16 cellular contexts compared by ENCODE assay signal in genomic region chr15:57554821-57555185, GRCh38. TPM values are rescaled to one million over a fixed set of nuclear protein-coding genes. Genes with fewer than 3 reads are reported as not detected.
A peak's percentile ranks its signal among the peaks of the same experiment; 100 is the strongest.
DNase-seq lines count a peak whose midpoint lies in the region; FAIRE-seq and TF ChIP-seq lines count a peak whose summit lies in the region.
"Had no signal": no experiment of that assay in that cellular context is flagged by ENCODE, and none has a peak within 500 bp of the region (broad histone marks: within the 10 kb centered on the region; RNA-seq: fewer than 3 reads in every experiment).

No MANE protein-coding gene starts in this region.

- H3K4me1 ChIP-seq in A673 (ENCODE audit: insufficient read depth, low read length, poor library complexity, severe bottlenecking) = peaks cover 41% of the 10 kb centered on the region
- H3K4me1 ChIP-seq in SJCRH30 = peaks cover 55% of the 10 kb centered on the region

- no TSS peak for BruUV-seq in A673 (replicated peaks; lab: Mats Ljungman, UMichigan)

- TF ChIP-seq POLR2A in H54 (IDR thresholded peaks at IDR 0.05; ENCODE audit: low read depth, low read length) = no peak

- TF ChIP-seq CTCF in A673 (conservative IDR thresholded peaks at IDR 0.05; ENCODE audit: low read depth, low read length) (no peak), glutamatergic neuron (IDR thresholded peaks at IDR 0.05; ENCODE audit: partially characterized antibody, unreplicated experiment) (no peak), osteocyte (IDR thresholded peaks at IDR 0.05) (no peak), HFFc6 (IDR thresholded peaks at IDR 0.05) (no peak)

- FAIRE-seq in H54 (lab: Jason Lieb, UNC) = no peak
- FAIRE-seq: D721Med, frontal cortex, GM18507 had no signal

- no peak for DNase-seq in A673 (ENCODE audit: low spot score)
- DNase-seq in SJCRH30 = no peak
- no peak for DNase-seq in glutamatergic neuron
- DNase-seq in osteocyte (ENCODE audit: extremely low spot score, unreplicated experiment) = no peak
- DNase-seq in H54 (ENCODE audit: insufficient read length, low spot score) = no peak
- no peak for DNase-seq in stimulated activated CD4-positive, alpha-beta T cell treated with anti-CD3 and anti-CD28 coated beads, Interleukin-15, amount 100 ng/mL, for 24 hours
- no peak for DNase-seq in putamen (ENCODE audit: low spot score)
- DNase-seq in HFFc6 = no peak
- DNase-seq: activated naive CD4-positive, alpha-beta T cell; effector memory CD8-positive, alpha-beta T cell; NCI-H2107; stimulated activated CD4-positive, alpha-beta T cell treated with anti-CD3 and anti-CD28 coated beads, Interleukin-4, amount 100 ng/mL, for 24 hours had no signal

- CTCF ChIA-PET in A673 (lab: Charles Lee) = interaction anchor here (1.2 kb wide), 1 partner anchor 13 kb away, joined by 3 read pairs; no protein-coding TSS in a partner anchor

- H3K9me3 Mint-ChIP-seq in glutamatergic neuron (ENCODE audit: unreplicated experiment) = peaks cover 2% of the 10 kb centered on the region
- H3K9me3 Mint-ChIP-seq in osteocyte (ENCODE audit: unreplicated experiment) = no peaks in the 10 kb centered on the region
- no peaks in the 10 kb centered on the region for H3K9me3 Mint-ChIP-seq in HFFc6
- H3K9me3 Mint-ChIP-seq: effector memory CD8-positive, alpha-beta T cell had no signal

- H3K36me3 ChIP-seq in A673 (ENCODE audit: insufficient read depth, low read length, poor library complexity, severe bottlenecking) (no peaks in the 10 kb centered on the region), SJCRH30 (no peaks in the 10 kb centered on the region)
- H3K36me3 ChIP-seq: MG63 had no signal

- H3K4me3 Mint-ChIP-seq in glutamatergic neuron (ENCODE audit: unreplicated experiment) (no peak overlapping the region), osteocyte (ENCODE audit: unreplicated experiment) (no peak overlapping the region), HFFc6 (no peak overlapping the region)
- H3K4me3 Mint-ChIP-seq: effector memory CD8-positive, alpha-beta T cell had no signal

- intact Hi-C loops in A673 (cut with micrococcal nuclease; ENCODE audit: unreplicated experiment) = no loop called here

- H3K4me3 ChIP-seq in A673 (ENCODE audit: low read depth, low read length, poor library complexity, severe bottlenecking) (no peak overlapping the region), SJCRH30 (peak overlapping the region; percentile 30)
- H3K4me3 ChIP-seq: MG63 had no signal

- H3K27me3 Mint-ChIP-seq in glutamatergic neuron (ENCODE audit: unreplicated experiment) (peaks cover 5% of the 10 kb centered on the region), osteocyte (ENCODE audit: unreplicated experiment) (no peaks in the 10 kb centered on the region), HFFc6 (ENCODE audit: insufficient read depth) (no peaks in the 10 kb centered on the region)

- H3K27ac Mint-ChIP-seq in glutamatergic neuron (ENCODE audit: unreplicated experiment) (peak overlapping the region; percentile 73), osteocyte (ENCODE audit: unreplicated experiment) (peak overlapping the region; percentile 51), HFFc6 (no peak overlapping the region)
- H3K27ac Mint-ChIP-seq: effector memory CD8-positive, alpha-beta T cell had no signal

- H3K9me3 ChIP-seq in A673 (ENCODE audit: low read depth, low read length, poor library complexity, severe bottlenecking) (no peaks in the 10 kb centered on the region), SJCRH30 (replicated peaks) (no peaks in the 10 kb centered on the region)
- H3K9me3 ChIP-seq: MG63 had no signal

- POLR2A ChIA-PET in A673 (lab: Charles Lee; ENCODE audit: low non-redundant PET) = interaction anchor here (0.6 kb wide), 1 partner anchor 253 kb away, joined by 3 read pairs; no protein-coding TSS in a partner anchor

- H3K27ac ChIP-seq in A673 (ENCODE audit: low read depth, low read length, poor library complexity, severe bottlenecking) (peak overlapping the region; percentile 76), SJCRH30 (peak overlapping the region; percentile 98)

- H3K27me3 ChIP-seq in A673 (replicated peaks; ENCODE audit: insufficient read depth, low read depth, low read length, poor library complexity) (no peaks in the 10 kb centered on the region), SJCRH30 (no peaks in the 10 kb centered on the region)
- H3K27me3 ChIP-seq: MG63 had no signal

- H3K4me1 Mint-ChIP-seq in glutamatergic neuron (ENCODE audit: low read depth, unreplicated experiment) (peaks cover 36% of the 10 kb centered on the region), osteocyte (ENCODE audit: unreplicated experiment) (peaks cover 52% of the 10 kb centered on the region), HFFc6 (ENCODE audit: low read depth) (peaks cover 48% of the 10 kb centered on the region)

- peaks cover 4% of the 10 kb centered on the region for H3K36me3 Mint-ChIP-seq in glutamatergic neuron (ENCODE audit: unreplicated experiment)
- H3K36me3 Mint-ChIP-seq in osteocyte (ENCODE audit: unreplicated experiment) = no peaks in the 10 kb centered on the region
- no peaks in the 10 kb centered on the region for H3K36me3 Mint-ChIP-seq in HFFc6 (ENCODE audit: low read depth)

RNA-seq across cellular contexts. Expression of gene MYZAP, which starts 36.9 kb away (rescaled TPM):
- total RNA-seq in A673 (2021) (not detected in 2 replicates), glutamatergic neuron (ENCODE audit: unreplicated experiment) (not detected), osteocyte (1.4 and 1.5 TPM in 2 replicates)
- total RNA-seq in SJCRH30 (2014; rRNA removed; shearing (Covaris generic)) = 13.0 and 15.9 TPM in 2 replicates
- total RNA-seq in HFFc6 (2021; fragmentation: NEBNext Ultra II Directional; extraction: Animal tissue kit (Norgen Biotek cat#: 25700)) = under 1 TPM in 1 of 6 experiments, not detected in 5; 0.12 TPM
